1 cellular context compared by ENCODE assay signal in genomic region chr19:49487277-49488045, GRCh38.
TF ChIP-seq lines count a peak whose summit lies in the region.

Gene RPL13A, plus strand, starts transcription at chr19:49487608. Its CDS starts 22 bp downstream, at chr19:49487630.

TF ChIP-seq in GM12878, 131 proteins besides CTCF, POLR2A, EP300 and RAD21 (continued from another document and continues in another):
- TF ChIP-seq PKNOX1 (IDR thresholded peaks at IDR 0.05): peak; percentile 33
- TF ChIP-seq ZBTB11 (CRISPR knock-in tag; IDR thresholded peaks at IDR 0.05): no peak
- peak; percentile 57; the same call in 1 of the 2 replicates for TF ChIP-seq NBN (IDR thresholded peaks at IDR 0.05)
- peak; percentile 85 for TF ChIP-seq MLLT1 (IDR thresholded peaks at IDR 0.05)
- TF ChIP-seq HDGF (IDR thresholded peaks at IDR 0.05): peak; percentile 86
- no peak for TF ChIP-seq SRF (IDR thresholded peaks at IDR 0.05; ENCODE audit: low read depth in 2 of 2, low read length in 2 of 2)
- TF ChIP-seq RBBP5 (conservative IDR thresholded peaks at IDR 0.05): no peak
- no peak for TF ChIP-seq SUZ12 (IDR thresholded peaks at IDR 0.05; ENCODE audit: unreplicated experiment)
- TF ChIP-seq SMAD1 (IDR thresholded peaks at IDR 0.05; ENCODE audit: low read depth, partially characterized antibody): peak; percentile 93
- TF ChIP-seq NR2F1 (conservative IDR thresholded peaks at IDR 0.05): no peak; the same call in 1 of the 2 replicates
- peak; percentile 52 for TF ChIP-seq SIX5 (IDR thresholded peaks at IDR 0.05; ENCODE audit: low read depth, low read length, severe bottlenecking)
- TF ChIP-seq PAX8 (IDR thresholded peaks at IDR 0.05): no peak
- TF ChIP-seq CBFB (IDR thresholded peaks at IDR 0.05; ENCODE audit: low read depth): peak; percentile 99
- peak; percentile 78 for TF ChIP-seq ZNF687 (IDR thresholded peaks at IDR 0.05)
- no peak for TF ChIP-seq SREBF1 (IDR thresholded peaks at IDR 0.05; ENCODE audit: low read length)
- no peak for TF ChIP-seq CBX5 (IDR thresholded peaks at IDR 0.05; ENCODE audit: low read depth)
- TF ChIP-seq E2F8 (IDR thresholded peaks at IDR 0.05; ENCODE audit: low read depth, partially characterized antibody): no peak
- TF ChIP-seq TCF7 (IDR thresholded peaks at IDR 0.05; ENCODE audit: borderline replicate concordance): no peak
- TF ChIP-seq CREB1 (IDR thresholded peaks at IDR 0.05; ENCODE audit: low read depth): peak; percentile 98
- TF ChIP-seq RB1 (IDR thresholded peaks at IDR 0.05; ENCODE audit: borderline replicate concordance): peak; percentile 45; the same call in 1 of the 2 replicates
- TF ChIP-seq SUPT20H (IDR thresholded peaks at IDR 0.05; ENCODE audit: borderline replicate concordance, control insufficient read depth, low read depth, low read length): no peak
- no peak for TF ChIP-seq IRF4 (IDR thresholded peaks at IDR 0.05; ENCODE audit: low read depth, low read length)
- peak; percentile 97 for TF ChIP-seq YY1 (IDR thresholded peaks at IDR 0.05; ENCODE audit: low read depth, low read length)
- no peak; the same call in 1 of the 2 replicates for TF ChIP-seq MXI1 (IDR thresholded peaks at IDR 0.05; ENCODE audit: low read depth, low read length)
- TF ChIP-seq EZH2 (IDR thresholded peaks at IDR 0.05; ENCODE audit: borderline replicate concordance, control insufficient read depth, low read depth, low read length): no peak
- no peak for TF ChIP-seq CBX3 (IDR thresholded peaks at IDR 0.05; ENCODE audit: borderline replicate concordance, low read depth)
- TF ChIP-seq CEBPZ (IDR thresholded peaks at IDR 0.05; ENCODE audit: low read depth, low read length): 0 out of 2 replicates have a peak, but pooled peaks have one; percentile 31
- peak; percentile 98 for TF ChIP-seq CREM (IDR thresholded peaks at IDR 0.05; ENCODE audit: low read depth)
- TF ChIP-seq REST (IDR thresholded peaks at IDR 0.05; ENCODE audit: low read depth, low read length): no peak
- no peak for TF ChIP-seq NR2C2 (IDR thresholded peaks at IDR 0.05; ENCODE audit: borderline replicate concordance, control insufficient read depth, insufficient read length, low read depth)
- no peak for TF ChIP-seq ZBTB4 (CRISPR knock-in tag; IDR thresholded peaks at IDR 0.05)
- peak; percentile 82 for TF ChIP-seq RFX5 (IDR thresholded peaks at IDR 0.05; ENCODE audit: low read depth, low read length)
- TF ChIP-seq ZNF24 (IDR thresholded peaks at IDR 0.05): no peak
- TF ChIP-seq RAD51 (IDR thresholded peaks at IDR 0.05): peak; percentile 97
